21 cellular contexts compared by ENCODE assay signal in the genomic region with DNA sequence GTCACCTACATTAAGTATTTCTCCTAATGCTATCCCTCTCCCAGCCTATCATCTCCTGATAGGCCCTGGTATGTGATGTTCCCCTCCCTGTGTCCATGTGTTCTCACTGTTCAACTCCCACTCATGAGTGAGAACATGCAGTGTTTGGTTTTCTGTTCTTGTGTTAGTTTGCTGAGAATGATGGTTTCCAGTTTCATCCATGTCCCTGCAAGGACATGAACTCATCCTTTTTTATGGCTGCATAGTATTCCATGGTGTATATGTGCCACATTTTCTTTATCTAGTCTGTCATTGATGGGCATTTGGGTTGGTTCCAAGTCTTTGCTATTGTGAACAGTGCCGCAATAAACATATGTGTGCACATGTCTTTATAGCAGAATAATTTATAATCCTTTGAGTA. TPM values are rescaled to one million over a fixed set of nuclear protein-coding genes. Genes with fewer than 3 reads are reported as not detected.
"Had no signal": no experiment of that assay in that cellular context is flagged by ENCODE, and none has a peak within 500 bp of the region (broad histone marks: within the 10 kb centered on the region; RNA-seq: fewer than 3 reads in every experiment).

No MANE protein-coding gene starts in this region.

RNA-seq across cellular contexts. Expression of a gene that starts 12.7 kb away (rescaled TPM):
- total RNA-seq: kidney; kidney epithelial cell; left cardiac atrium; left colon; left lobe of liver; left ventricle myocardium inferior; left ventricle myocardium superior; lower leg skin; lower lobe of right lung; lung microvascular endothelial cell; mammary epithelial cell; mesenteric fat pad; mesothelial cell of epicardium; mononuclear cell; mucosa of descending colon; mucosa of gallbladder; myocyte; naive thymus-derived CD4-positive, alpha-beta T cell had no signal
- polyA plus RNA-seq: immature natural killer cell; keratinocyte; liver; mammary epithelial cell; naive thymus-derived CD4-positive, alpha-beta T cell had no signal
